Comparison of ENCODE assay signal across 8 cellular contexts in the genomic region with DNA sequence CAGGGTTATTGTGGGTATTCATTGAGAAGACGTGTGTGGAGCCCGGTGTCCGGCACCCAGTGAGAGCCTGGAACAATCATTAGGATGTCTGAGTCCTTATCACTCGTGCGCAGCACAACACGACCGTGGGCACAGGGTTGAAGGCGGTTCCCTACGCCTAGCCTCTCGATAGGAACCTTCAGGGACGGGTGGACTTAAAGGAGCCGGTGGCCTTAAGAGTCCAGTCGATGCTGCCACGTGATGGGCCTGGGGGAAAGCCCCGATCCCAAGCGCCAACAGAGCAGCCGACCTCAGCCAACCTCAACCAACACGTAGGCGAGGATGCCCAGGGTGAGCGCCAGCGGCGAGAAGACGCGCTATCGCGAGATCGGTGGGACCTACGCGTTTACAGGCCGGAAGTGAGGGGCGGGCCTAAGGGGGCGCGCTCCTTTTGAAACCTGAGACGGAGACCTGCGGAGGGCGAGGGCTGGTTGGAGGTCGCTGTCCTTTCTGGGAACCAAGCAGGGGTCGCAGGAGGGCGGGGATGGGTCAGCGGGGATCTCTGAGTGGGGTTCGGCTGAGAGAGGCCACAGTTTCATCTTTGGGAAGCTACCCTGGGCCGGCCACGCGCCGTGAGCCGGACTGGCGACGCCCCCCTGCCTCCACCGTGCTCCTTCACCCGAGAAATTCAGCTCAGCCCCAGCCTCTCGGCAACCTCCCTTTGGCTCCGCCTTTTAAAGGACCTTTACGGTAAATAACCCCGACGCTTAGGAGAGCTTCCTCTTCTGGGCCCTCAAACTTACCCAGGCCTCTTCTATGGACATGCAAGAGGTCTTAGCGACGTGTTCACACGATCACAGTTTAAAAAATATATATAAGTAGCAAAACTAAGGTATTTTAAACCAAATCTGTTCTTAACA. TPM values are rescaled to one million over a fixed set of nuclear protein-coding genes. Genes with fewer than 3 reads are reported as not detected.
A peak's percentile ranks its signal among the peaks of the same experiment; 100 is the strongest.
DNase-seq lines count a peak whose midpoint lies in the region; ATAC-seq and TF ChIP-seq lines count a peak whose summit lies in the region.

No MANE protein-coding gene starts in this region.

- intact Hi-C loops in Calu3 (cut with micrococcal nuclease; ENCODE audit: unreplicated experiment): no loop called here

- H3K9me3 ChIP-seq in HUES6 (ENCODE audit: control insufficient read depth, insufficient read depth, low read depth, low read length): no peaks in the 10 kb centered on the region

- peak overlapping the region; percentile 71 for H3K4me3 ChIP-seq in HUES6 (ENCODE audit: low read depth, low read length)
- peak overlapping the region; percentile 63 for H3K4me3 ChIP-seq in fibroblast of mammary gland (ENCODE audit: control insufficient read depth, low read depth, low read length)

- TF ChIP-seq CTCF in Calu3 (IDR thresholded peaks at IDR 0.05; ENCODE audit: unreplicated experiment) (no peak), fibroblast of mammary gland (conservative IDR thresholded peaks at IDR 0.05; ENCODE audit: control insufficient read depth, insufficient read depth, low read depth, low read length) (no peak)

- POLR2A ChIA-PET in naive thymus-derived CD8-positive, alpha-beta T cell (lab: Charles Lee): interaction anchor here (0.5 to 1.1 kb wide), 2 partner anchors 16 to 268 kb away, joined by 3 read pairs; no protein-coding TSS in a partner anchor

- H3K4me1 ChIP-seq in HUES6 (ENCODE audit: control insufficient read depth, insufficient read depth, low read length): peaks cover 8% of the 10 kb centered on the region; the same call in 1 of the 2 replicates

- no peaks in the 10 kb centered on the region for H3K36me3 ChIP-seq in HUES6 (ENCODE audit: control insufficient read depth, insufficient read depth, low read length)

- H3K9ac ChIP-seq in HUES6 (ENCODE audit: low read length): peak overlapping the region; percentile 75

- peak overlapping the region; percentile 71 for H3K27ac ChIP-seq in HUES6 (ENCODE audit: low read depth, low read length)

- H3K36me3 Mint-ChIP-seq in Calu3 (ENCODE audit: insufficient read depth, unreplicated experiment): peaks cover 12% of the 10 kb centered on the region
- no peaks in the 10 kb centered on the region for H3K36me3 Mint-ChIP-seq in activated T-cell treated with anti-CD3 and anti-CD28 coated beads, Interleukin-2, amount 50 U/mL, for 72 hours (ENCODE audit: insufficient read depth in 2 of 2)
- no peaks in the 10 kb centered on the region for H3K36me3 Mint-ChIP-seq in naive thymus-derived CD8-positive, alpha-beta T cell
- peaks cover 6% of the 10 kb centered on the region for H3K36me3 Mint-ChIP-seq in stimulated activated effector memory CD8-positive, alpha-beta T cell treated with anti-CD3 and anti-CD28 coated beads, Interleukin-12 subunit alpha, Interleukin-12 subunit beta, amount 100 ng/mL, for 72 hours

- DNase-seq in Calu3 (peak; percentile 94), OCI-M1 (lab: John Stamatoyannopoulos, UW) (peak; percentile 97), fibroblast of mammary gland (ENCODE audit: low read depth) (peak; percentile 90)
- DNase-seq in activated T-cell treated with anti-CD3 and anti-CD28 coated beads, Interleukin-2, amount 50 U/mL, for 72 hours: peak; percentile 94 to 95
- DNase-seq in naive thymus-derived CD8-positive, alpha-beta T cell: peak; percentile 78 to 95 (median 87)
- peak; percentile 87 to 96 for DNase-seq in stimulated activated effector memory CD8-positive, alpha-beta T cell treated with anti-CD3 and anti-CD28 coated beads, Interleukin-12 subunit alpha, Interleukin-12 subunit beta, amount 100 ng/mL, for 72 hours (ENCODE audit: low spot score in 2 of 2)

- peak overlapping the region; percentile 77 for H3K4me3 Mint-ChIP-seq in Calu3 (ENCODE audit: low read depth, unreplicated experiment)
- peak overlapping the region; percentile 84 to 88 for H3K4me3 Mint-ChIP-seq in activated T-cell treated with anti-CD3 and anti-CD28 coated beads, Interleukin-2, amount 50 U/mL, for 72 hours
- peak overlapping the region; percentile 76 to 89 (median 85) for H3K4me3 Mint-ChIP-seq in naive thymus-derived CD8-positive, alpha-beta T cell
- H3K4me3 Mint-ChIP-seq in stimulated activated effector memory CD8-positive, alpha-beta T cell treated with anti-CD3 and anti-CD28 coated beads, Interleukin-12 subunit alpha, Interleukin-12 subunit beta, amount 100 ng/mL, for 72 hours: peak overlapping the region; percentile 76

- H3K4me1 Mint-ChIP-seq in Calu3 (ENCODE audit: low read depth, unreplicated experiment): peaks cover 24% of the 10 kb centered on the region
- peaks cover 22% of the 10 kb centered on the region for H3K4me1 Mint-ChIP-seq in activated T-cell treated with anti-CD3 and anti-CD28 coated beads, Interleukin-2, amount 50 U/mL, for 72 hours (ENCODE audit: low read depth)
- H3K4me1 Mint-ChIP-seq in naive thymus-derived CD8-positive, alpha-beta T cell: peaks cover 0 to 15% (median 10%) of the 10 kb centered on the region in 4 donors
- peaks cover 4% of the 10 kb centered on the region for H3K4me1 Mint-ChIP-seq in stimulated activated effector memory CD8-positive, alpha-beta T cell treated with anti-CD3 and anti-CD28 coated beads, Interleukin-12 subunit alpha, Interleukin-12 subunit beta, amount 100 ng/mL, for 72 hours

- CTCF ChIA-PET in Calu3 (lab: Charles Lee): interaction anchor here (0.6 to 1.8 kb wide), 6 partner anchors 9 to 483 kb away, joined by 3 to 7 read pairs (median 4); no protein-coding TSS in a partner anchor

- H3K27me3 ChIP-seq in HUES6 (ENCODE audit: control insufficient read depth, insufficient read depth, low read length): peaks cover 35% of the 10 kb centered on the region

- H3K9me3 Mint-ChIP-seq in Calu3 (ENCODE audit: low read depth, unreplicated experiment): no peaks in the 10 kb centered on the region
- H3K9me3 Mint-ChIP-seq in activated T-cell treated with anti-CD3 and anti-CD28 coated beads, Interleukin-2, amount 50 U/mL, for 72 hours: no peaks in the 10 kb centered on the region
- H3K9me3 Mint-ChIP-seq in naive thymus-derived CD8-positive, alpha-beta T cell: no peaks in the 10 kb centered on the region
- H3K9me3 Mint-ChIP-seq in stimulated activated effector memory CD8-positive, alpha-beta T cell treated with anti-CD3 and anti-CD28 coated beads, Interleukin-12 subunit alpha, Interleukin-12 subunit beta, amount 100 ng/mL, for 72 hours: no peaks in the 10 kb centered on the region

- BruUV-seq in Calu3 (replicated peaks; lab: Mats Ljungman, UMichigan): TSS peak; percentile 68

- ATAC-seq in GM21367 (IDR thresholded peaks at IDR 0.05; ENCODE audit: unreplicated experiment): peak; percentile 91
- peak; percentile 98 for ATAC-seq in activated T-cell treated with anti-CD3 and anti-CD28 coated beads, Interleukin-2, amount 50 U/mL, for 72 hours (replicated peaks in 1 of 2)
- ATAC-seq in naive thymus-derived CD8-positive, alpha-beta T cell: peak; percentile 98 to 99
- ATAC-seq in stimulated activated effector memory CD8-positive, alpha-beta T cell treated with anti-CD3 and anti-CD28 coated beads, Interleukin-12 subunit alpha, Interleukin-12 subunit beta, amount 100 ng/mL, for 72 hours: peak; percentile 97

- peak overlapping the region; percentile 69 for H3K27ac Mint-ChIP-seq in Calu3 (ENCODE audit: unreplicated experiment)
- peak overlapping the region; percentile 52 for H3K27ac Mint-ChIP-seq in activated T-cell treated with anti-CD3 and anti-CD28 coated beads, Interleukin-2, amount 50 U/mL, for 72 hours
- H3K27ac Mint-ChIP-seq in naive thymus-derived CD8-positive, alpha-beta T cell: peak overlapping the region; percentile 35 to 93 (median 78)
- peak overlapping the region; percentile 88 for H3K27ac Mint-ChIP-seq in stimulated activated effector memory CD8-positive, alpha-beta T cell treated with anti-CD3 and anti-CD28 coated beads, Interleukin-12 subunit alpha, Interleukin-12 subunit beta, amount 100 ng/mL, for 72 hours

- H3K27me3 Mint-ChIP-seq in Calu3 (ENCODE audit: unreplicated experiment): peaks cover 11% of the 10 kb centered on the region
- H3K27me3 Mint-ChIP-seq in activated T-cell treated with anti-CD3 and anti-CD28 coated beads, Interleukin-2, amount 50 U/mL, for 72 hours (ENCODE audit: low read depth): peaks cover 22% of the 10 kb centered on the region
- H3K27me3 Mint-ChIP-seq in naive thymus-derived CD8-positive, alpha-beta T cell: peaks cover 14 to 28% (median 24%) of the 10 kb centered on the region in 5 donors

RNA-seq across cellular contexts. Expression of a gene that starts 28.3 kb away (rescaled TPM):
- 2.4 and 3.4 TPM in 2 replicates for total RNA-seq in Calu3 (2022)
- total RNA-seq in activated T-cell treated with anti-CD3 and anti-CD28 coated beads, Interleukin-2, amount 50 U/mL, for 72 hours: 1 to 10 TPM; 3.4 to 8.6 TPM
- 1 to 10 TPM; 1.7 to 1.8 TPM for total RNA-seq in naive thymus-derived CD8-positive, alpha-beta T cell
- polyA plus RNA-seq in naive thymus-derived CD8-positive, alpha-beta T cell: 1 to 10 TPM in 2 of 3 donors, under 1 TPM in 1; 0.53 to 1.2 (median 1.1) TPM

RNA-seq across cellular contexts. Expression of a gene that starts 49.4 kb away (rescaled TPM):
- not detected in 2 replicates for total RNA-seq in Calu3 (2022)
- under 1 TPM; 0.19 TPM for total RNA-seq in activated T-cell treated with anti-CD3 and anti-CD28 coated beads, Interleukin-2, amount 50 U/mL, for 72 hours
- not detected for total RNA-seq in naive thymus-derived CD8-positive, alpha-beta T cell
- under 1 TPM in 1 of 3 donors, not detected in 2; 0.08 TPM for polyA plus RNA-seq in naive thymus-derived CD8-positive, alpha-beta T cell

RNA-seq across cellular contexts. Expression of a gene that starts 50.5 kb away (rescaled TPM):
- total RNA-seq in Calu3 (2022): 0.59 and 0.86 TPM in 2 replicates
- total RNA-seq in activated T-cell treated with anti-CD3 and anti-CD28 coated beads, Interleukin-2, amount 50 U/mL, for 72 hours: not detected
- total RNA-seq in naive thymus-derived CD8-positive, alpha-beta T cell: not detected
- polyA plus RNA-seq in naive thymus-derived CD8-positive, alpha-beta T cell: not detected

Comparison
In these comparisons a context has a peak if more than half of its experiments do, and no peak if none do; other contexts are left out.
1. Peak in every context shown above with its lines: DNase-seq, ATAC-seq, H3K4me3 ChIP-seq and H3K27ac ChIP-seq.